In genomic region chr17:17009972-17010371, GRCh38 we compare ENCODE assay signal across 11 cellular contexts. TPM values are rescaled to one million over a fixed set of nuclear protein-coding genes. Genes with fewer than 3 reads are reported as not detected.
A peak's percentile ranks its signal among the peaks of the same experiment; 100 is the strongest.
DNase-seq lines count a peak whose midpoint lies in the region; FAIRE-seq and TF ChIP-seq lines count a peak whose summit lies in the region.
"Not testable (repeated sequence)": the region's sequence is repeated elsewhere in the genome, so short reads cannot be mapped to it uniquely, and the experiment has no call there.
"Had no signal": no experiment of that assay in that cellular context is flagged by ENCODE, and none has a peak within 500 bp of the region (broad histone marks: within the 10 kb centered on the region; RNA-seq: fewer than 3 reads in every experiment).

No MANE protein-coding gene starts in this region.

- TF ChIP-seq CTCF in cardiac muscle cell (IDR thresholded peaks at IDR 0.05; ENCODE audit: low read depth, low read length) = peak; percentile 1
- TF ChIP-seq CTCF in liver (IDR thresholded peaks at IDR 0.05; ENCODE audit: low read depth, low read length, missing input control); sigmoid colon (IDR thresholded peaks at IDR 0.05): not testable (repeated sequence)

- H3K9ac ChIP-seq in adipocyte (ENCODE audit: low read length); liver (ENCODE audit: low read depth in 1 of 2, low read length in 2 of 2): not testable (repeated sequence)

- DNase-seq in ACHN = peak; percentile 27
- not testable (repeated sequence) for DNase-seq in GM12891 (ENCODE audit: insufficient read length, low spot score); epithelial cell of prostate (ENCODE audit: low read depth, low spot score)
- peak; percentile 1 for DNase-seq in OCI-M1 (lab: John Stamatoyannopoulos, UW)
- DNase-seq in adipocyte (ENCODE audit: low read depth) = peak; percentile 41
- DNase-seq in cardiac muscle cell (ENCODE audit: low read depth in 1 of 2, low spot score in 1 of 2) = peak in 1 of 2 donors; percentile 40
- DNase-seq in sigmoid colon = peak; percentile 8

- not testable (repeated sequence) for H3K9me3 ChIP-seq in adipocyte (ENCODE audit: control insufficient read depth, low read length); cardiac muscle cell (ENCODE audit: low read depth); liver (ENCODE audit: control insufficient read depth in 4 of 4, low read length in 3 of 4); sigmoid colon

- not testable (repeated sequence) for TF ChIP-seq POLR2A in GM12891 (IDR thresholded peaks at IDR 0.05; ENCODE audit: low read depth, low read length); sigmoid colon (IDR thresholded peaks at IDR 0.05)

- not testable (repeated sequence) for H3K27me3 ChIP-seq in adipocyte (replicated peaks; ENCODE audit: control insufficient read depth, insufficient read depth, low read length); cardiac muscle cell; liver (ENCODE audit: control insufficient read depth in 4 of 4, insufficient read depth in 4 of 4, low read length in 3 of 4); sigmoid colon

- H3K27ac ChIP-seq in epithelial cell of prostate (peak overlapping the region; percentile 33), liver (ENCODE audit: low read depth in 1 of 2, low read length in 2 of 2) (peak overlapping the region in 1 of 2 donors; percentile 36)
- not testable (repeated sequence) for H3K27ac ChIP-seq in cardiac muscle cell, sigmoid colon

- TF ChIP-seq EP300 in sigmoid colon (IDR thresholded peaks at IDR 0.05) = not testable (repeated sequence)

- not testable (repeated sequence) for H3K36me3 ChIP-seq in adipocyte (ENCODE audit: control insufficient read depth, insufficient read depth, low read length, severe bottlenecking); cardiac muscle cell; liver (ENCODE audit: control insufficient read depth in 4 of 4, insufficient read depth in 3 of 4, low read depth in 1 of 4, low read length in 3 of 4); sigmoid colon

- not testable (repeated sequence) for H3K4me3 ChIP-seq in adipocyte (ENCODE audit: low read length); cardiac muscle cell; liver (ENCODE audit: low read depth in 1 of 3, low read length in 3 of 3); sigmoid colon

- WGBS in liver = 25% methylated on average over 1 of the region's 4 CpGs
- 53 to 89% methylated on average over 1 of the region's 4 CpGs for WGBS in sigmoid colon, 2 donors

- intact Hi-C loops in sigmoid colon (cut with DNase I) = loop anchor here (10.0 kb wide), 1 partner anchor 95 kb away; no protein-coding TSS in a partner anchor

- in situ Hi-C loops in ACHN (cut with HindIII; ENCODE audit: low pct_ligation_motif_present, low pct_unique_long_range_greater_than_20kb, low sequenced_read_pairs) = not testable (repeated sequence)

- FAIRE-seq in GM12891 (lab: Jason Lieb, UNC) = peak; percentile 68

- H3K4me1 ChIP-seq in adipocyte (ENCODE audit: control insufficient read depth, insufficient read depth, low read length); cardiac muscle cell (ENCODE audit: low read depth); liver (ENCODE audit: control insufficient read depth in 4 of 4, insufficient read depth in 4 of 4, low read length in 3 of 4); sigmoid colon: not testable (repeated sequence)

- TF ChIP-seq RAD21 in liver (IDR thresholded peaks at IDR 0.05) = peak; percentile 40 to 51

TF ChIP-seq in liver, 16 proteins besides CTCF, POLR2A, EP300 and RAD21:
- TF ChIP-seq SP1 (IDR thresholded peaks at IDR 0.05) = peak; percentile 25
- TF ChIP-seq HNF4G (IDR thresholded peaks at IDR 0.05) = peak; percentile 5
- peak in 1 of 2 donors; percentile 15 for TF ChIP-seq JUND (IDR thresholded peaks at IDR 0.05)
- TF ChIP-seq FOXA2 (IDR thresholded peaks at IDR 0.05) = peak; percentile 42
- TF ChIP-seq RXRA (IDR thresholded peaks at IDR 0.05) = peak in 1 of 2 donors; percentile 59
- peak; percentile 58 to 64 for TF ChIP-seq HNF4A (conservative IDR thresholded peaks at IDR 0.05)

RNA-seq across cellular contexts. Expression of gene MPRIP, which starts 32.3 kb away (rescaled TPM):
- polyA plus RNA-seq in GM12891 (2012; ENCODE audit: low read depth, missing spikeins) = 68.5 TPM
- total RNA-seq in cardiac muscle cell (90.9 and 172 TPM in 2 replicates), liver (10 to 100 TPM; 31.5 to 61.9 TPM), sigmoid colon (100 to 1,000 TPM in 1 of 4 donors, 10 to 100 TPM in 3; 59.6 to 101 (median 80.4) TPM)
- polyA plus RNA-seq in cardiac muscle cell (80.4 and 117 TPM in 2 replicates), liver (10 to 100 TPM; 21.2 to 37.9 TPM), sigmoid colon (100 to 1,000 TPM in 1 of 3 donors, 10 to 100 TPM in 2; 43.2 to 113 (median 67.9) TPM)

RNA-seq across cellular contexts. Expression of gene TNFRSF13B, which starts 38.1 kb away (rescaled TPM):
- 125 TPM for polyA plus RNA-seq in GM12891 (2012; ENCODE audit: low read depth, missing spikeins)
- total RNA-seq in cardiac muscle cell (not detected in 2 replicates), liver (under 1 TPM in 1 of 2 donors, not detected in 1; 0.17 TPM), sigmoid colon (not detected)
- polyA plus RNA-seq in cardiac muscle cell (not detected in 2 replicates), liver (under 1 TPM in 1 of 2 donors, not detected in 1; 0.26 TPM), sigmoid colon (10 to 100 TPM in 1 of 3 donors, not detected in 2; 15.2 TPM)
- total RNA-seq: A673; activated T-helper 1 cell treated with anti-CD3 and anti-CD28 coated beads, Interleukin-12 subunit alpha, Interleukin-12 subunit beta, Interleukin-2, Interleukin-4 antibody, amounts not matched to agents 30 ng/mL and 10 ng/mL and 1 ng/mL, durations not matched to agents 14 hours and 24 hours and 36 hours; fibroblast of lung had no signal
- polyA plus RNA-seq: fibroblast of lung had no signal
